Comparison of ENCODE assay signal across 8 cellular contexts in genomic region chr19:17469371-17470203, GRCh38. TPM values are rescaled to one million over a fixed set of nuclear protein-coding genes. Genes with fewer than 3 reads are reported as not detected.
DNase-seq lines count a peak whose midpoint lies in the region; ATAC-seq and TF ChIP-seq lines count a peak whose summit lies in the region.

No MANE protein-coding gene starts in this region.

- ATAC-seq in GM18858 (IDR thresholded peaks at IDR 0.05; ENCODE audit: unreplicated experiment) (peak; percentile 12), HG03066 (IDR thresholded peaks at IDR 0.05; ENCODE audit: low read depth, unreplicated experiment) (peak; percentile 48)

- CTCF ChIA-PET in A673 (lab: Charles Lee) = no interaction called here

- no peaks in the 10 kb centered on the region for H3K9me3 ChIP-seq in A673 (ENCODE audit: low read depth, low read length, poor library complexity, severe bottlenecking)

- H3K4me1 ChIP-seq in A673 (ENCODE audit: insufficient read depth, low read length, poor library complexity, severe bottlenecking) = peaks cover 8% of the 10 kb centered on the region

- BruUV-seq in A673 (replicated peaks; lab: Mats Ljungman, UMichigan) = no TSS peak

- peak overlapping the region; percentile 84 for H3K4me3 ChIP-seq in A673 (ENCODE audit: low read depth, low read length, poor library complexity, severe bottlenecking)

- POLR2A ChIA-PET in A673 (lab: Charles Lee; ENCODE audit: low non-redundant PET) = no interaction called here

- H3K27me3 ChIP-seq in A673 (replicated peaks; ENCODE audit: insufficient read depth, low read depth, low read length, poor library complexity) = no peaks in the 10 kb centered on the region

- no peak for TF ChIP-seq CTCF in A673 (conservative IDR thresholded peaks at IDR 0.05; ENCODE audit: low read depth, low read length)

- intact Hi-C loops in A673 (cut with micrococcal nuclease; ENCODE audit: unreplicated experiment) = loop anchor here (5.0 kb wide), 1 partner anchor 122 kb away; no protein-coding TSS in a partner anchor

- peak overlapping the region; percentile 63 for H3K27ac ChIP-seq in A673 (ENCODE audit: low read depth, low read length, poor library complexity, severe bottlenecking)

- DNase-seq in A673 (ENCODE audit: low spot score) = peak; percentile 97
- DNase-seq in NCI-H226 = peak; percentile 86
- DNase-seq in activated CD4-positive, alpha-beta T cell treated with anti-CD3 and anti-CD28 coated beads for 1 hour = peak; percentile 85
- DNase-seq in cerebellar nuclear complex (lab: John Stamatoyannopoulos, UW) = peak; percentile 85
- peak; percentile 91 for DNase-seq in kidney tubule cell (ENCODE audit: low spot score)
- DNase-seq in stimulated activated CD4-positive, alpha-beta T cell treated with anti-CD3 and anti-CD28 coated beads, Interleukin-15, amount 100 ng/mL, for 48 hours (ENCODE audit: low read depth in 2 of 2) = peak; percentile 85 to 90

- no peaks in the 10 kb centered on the region for H3K36me3 ChIP-seq in A673 (ENCODE audit: insufficient read depth, low read length, poor library complexity, severe bottlenecking)

RNA-seq across cellular contexts. Expression of gene SLC27A1, which starts 0.7 kb away (rescaled TPM):
- 3.0 and 6.9 TPM in 2 replicates for total RNA-seq in A673 (2021)

RNA-seq across cellular contexts. Expression of gene NXNL1, which starts 8.9 kb away (rescaled TPM):
- not detected in 2 replicates for total RNA-seq in A673 (2021)

RNA-seq across cellular contexts. Expression of gene TMEM221, which starts 21.1 kb away (rescaled TPM):
- 0.31 TPM in 1 of 2 replicates, not detected in the other for total RNA-seq in A673 (2021)

RNA-seq across cellular contexts. Expression of gene PGLS, which starts 41.9 kb away (rescaled TPM):
- total RNA-seq in A673 (2021) = 80.1 and 94.4 TPM in 2 replicates

RNA-seq across cellular contexts. Expression of gene MVB12A, which starts 49.7 kb away (rescaled TPM):
- 39.5 and 56.9 TPM in 2 replicates for total RNA-seq in A673 (2021)

Comparison
In these comparisons a context has a peak if more than half of its experiments do, and no peak if none do; other contexts are left out.
1. Peak in every context shown above with its lines: DNase-seq, ATAC-seq, H3K4me3 ChIP-seq and H3K27ac ChIP-seq.